Comparison of ENCODE assay signal across 10 cellular contexts in the genomic region with DNA sequence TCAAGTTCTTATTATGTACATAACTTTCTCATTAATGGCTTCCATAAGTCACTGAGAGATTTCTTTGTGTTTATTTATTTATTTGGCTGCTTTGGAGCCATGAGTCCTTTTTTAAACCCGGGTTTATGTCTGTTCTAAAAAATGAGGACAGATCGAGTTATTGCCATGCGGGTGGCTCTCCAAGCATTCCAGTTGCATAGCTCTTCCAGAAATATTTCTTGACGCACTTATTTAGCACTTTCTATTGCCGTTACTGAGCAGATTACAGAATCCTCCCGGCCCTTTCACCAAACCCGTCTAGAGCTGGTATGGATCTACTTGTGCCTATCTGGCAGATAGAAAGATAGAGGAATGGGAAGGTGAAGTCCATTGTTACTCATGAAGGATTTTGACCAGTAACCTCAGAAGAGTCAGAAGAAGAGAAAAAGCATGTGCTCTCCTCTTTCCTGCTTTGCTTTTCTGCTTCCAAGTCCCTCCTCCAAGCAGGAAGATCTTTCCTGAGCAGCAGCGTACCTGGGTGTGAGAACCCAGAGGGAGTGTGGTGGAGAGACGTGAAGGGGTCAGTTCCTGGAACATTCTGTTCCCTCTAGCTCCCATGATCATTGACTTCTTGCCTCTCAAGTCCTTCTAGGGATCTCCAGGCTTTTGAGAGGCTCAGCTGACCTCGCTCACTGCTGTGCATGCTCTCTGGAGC.
DNase-seq lines count a peak whose midpoint lies in the region; ATAC-seq and TF ChIP-seq lines count a peak whose summit lies in the region.
"Had no signal": no experiment of that assay in that cellular context is flagged by ENCODE, and none has a peak within 500 bp of the region (broad histone marks: within the 10 kb centered on the region; RNA-seq: fewer than 3 reads in every experiment).

No MANE protein-coding gene starts in this region.

- peaks cover 0 to 2% (median 0%) of the 10 kb centered on the region in 3 donors for H3K36me3 Mint-ChIP-seq in naive thymus-derived CD8-positive, alpha-beta T cell

- POLR2A ChIA-PET in naive thymus-derived CD8-positive, alpha-beta T cell (lab: Charles Lee) = no interaction called here

- no peaks in the 10 kb centered on the region for H3K9me3 Mint-ChIP-seq in naive thymus-derived CD8-positive, alpha-beta T cell

- H3K27me3 Mint-ChIP-seq in naive thymus-derived CD8-positive, alpha-beta T cell = no peaks in the 10 kb centered on the region

- TF ChIP-seq CTCF in cardiac fibroblast (IDR thresholded peaks at IDR 0.05; ENCODE audit: low read depth, low read length) = no peak

- peak overlapping the region; percentile 28 for H3K4me3 ChIP-seq in cardiac fibroblast (replicated peaks in 1 of 2; ENCODE audit: low read depth in 2 of 2, low read length in 2 of 2)

- peaks cover 0 to 20% (median 12%) of the 10 kb centered on the region in 4 donors for H3K4me1 Mint-ChIP-seq in naive thymus-derived CD8-positive, alpha-beta T cell

- DNase-seq in GM04504 (ENCODE audit: low read depth) (peak; percentile 74), cardiac fibroblast (ENCODE audit: low read depth in 2 of 2) (peak; percentile 88 to 89), iris pigment epithelial cell (ENCODE audit: low read depth) (peak; percentile 86), smooth muscle cell of the brain vasculature (ENCODE audit: low read depth, low spot score) (peak; percentile 60), DMS153 (lab: John Stamatoyannopoulos, UW) (no peak), cerebellum (ENCODE audit: low spot score) (no peak)
- DNase-seq in naive thymus-derived CD8-positive, alpha-beta T cell = no peak
- DNase-seq: activated CD4-positive, CD25-positive, alpha-beta regulatory T cell treated with anti-CD3 and anti-CD28 coated beads, Interleukin-2, amount 50 U/mL, for 72 hours; NCI-H510A had no signal

- no peak overlapping the region for H3K4me3 Mint-ChIP-seq in naive thymus-derived CD8-positive, alpha-beta T cell

- no peak for ATAC-seq in GM19397 (IDR thresholded peaks at IDR 0.05; ENCODE audit: unreplicated experiment)
- no peak for ATAC-seq in naive thymus-derived CD8-positive, alpha-beta T cell

- H3K27ac Mint-ChIP-seq in naive thymus-derived CD8-positive, alpha-beta T cell = peak overlapping the region in 2 of 10 donors; percentile 22 to 46

Comparison
In these comparisons a context has a peak if more than half of its experiments do, and no peak if none do; other contexts are left out.
1. DNase-seq: peak in GM04504 (single experiment), cardiac fibroblast (2 of 2), iris pigment epithelial cell (single experiment) and smooth muscle cell of the brain vasculature (single experiment); none in naive thymus-derived CD8-positive, alpha-beta T cell (0 of 10), DMS153 (single experiment) and cerebellum (single experiment).